9 cellular contexts compared by ENCODE assay signal in genomic region chr12:116551952-116552749, GRCh38. TPM values are rescaled to one million over a fixed set of nuclear protein-coding genes. Genes with fewer than 3 reads are reported as not detected.
DNase-seq lines count a peak whose midpoint lies in the region; ATAC-seq, FAIRE-seq and TF ChIP-seq lines count a peak whose summit lies in the region.
"Had no signal": no experiment of that assay in that cellular context is flagged by ENCODE, and none has a peak within 500 bp of the region (broad histone marks: within the 10 kb centered on the region; RNA-seq: fewer than 3 reads in every experiment).

No MANE protein-coding gene starts in this region.

- FAIRE-seq in astrocyte (lab: Jason Lieb, UNC), result no peak

- H3K27ac ChIP-seq in astrocyte (ENCODE audit: low read depth, low read length), result no peak overlapping the region
- H3K27ac ChIP-seq: colonic mucosa had no signal

- H3K9me3 Mint-ChIP-seq in astrocyte (ENCODE audit: unreplicated experiment), result no peaks in the 10 kb centered on the region

- no peak overlapping the region for H3K27ac Mint-ChIP-seq in astrocyte (ENCODE audit: unreplicated experiment)

- H4K20me1 ChIP-seq in astrocyte (ENCODE audit: insufficient read depth, low read length), result no peaks in the 10 kb centered on the region

- peak overlapping the region; percentile 43 for H2AFZ ChIP-seq in astrocyte (ENCODE audit: low read depth, low read length)

- no peaks in the 10 kb centered on the region for H3K36me3 Mint-ChIP-seq in astrocyte (ENCODE audit: low read depth, unreplicated experiment)

- no peaks in the 10 kb centered on the region for H3K9me3 ChIP-seq in astrocyte (ENCODE audit: insufficient read depth, low read depth, low read length)
- H3K9me3 ChIP-seq: colonic mucosa had no signal

- H3K36me3 ChIP-seq in astrocyte (ENCODE audit: insufficient read depth, low read length), result no peaks in the 10 kb centered on the region
- H3K36me3 ChIP-seq: colonic mucosa had no signal

- H3K4me1 ChIP-seq in astrocyte (ENCODE audit: insufficient read depth, low read length), result peaks cover 19% of the 10 kb centered on the region
- H3K4me1 ChIP-seq: colonic mucosa had no signal

- H3K4me3 Mint-ChIP-seq in astrocyte (ENCODE audit: unreplicated experiment), result no peak overlapping the region

- H3K4me2 ChIP-seq in astrocyte (ENCODE audit: low read length), result peak overlapping the region; percentile 50

- H3K79me2 ChIP-seq in astrocyte (ENCODE audit: insufficient read depth, low read length), result no peaks in the 10 kb centered on the region

- H3K4me1 Mint-ChIP-seq in astrocyte (ENCODE audit: low read depth, unreplicated experiment), result peaks cover 15% of the 10 kb centered on the region

- H3K27me3 ChIP-seq in astrocyte (ENCODE audit: insufficient read depth, low read length), result no peaks in the 10 kb centered on the region
- H3K27me3 ChIP-seq: colonic mucosa had no signal

- H3K9ac ChIP-seq in astrocyte (ENCODE audit: low read length), result peak overlapping the region; percentile 39

- peak; percentile 41 for DNase-seq in AG08395 (ENCODE audit: low spot score)
- peak; percentile 68 for DNase-seq in HT1080 (ENCODE audit: low read depth)
- peak; percentile 55 for DNase-seq in astrocyte (ENCODE audit: low read depth)
- DNase-seq in kidney tubule cell (ENCODE audit: low spot score), result peak; percentile 49
- DNase-seq in NCI-H1105 treated with DMSO at 0.1 percent for 48 hours (lab: John Stamatoyannopoulos, UW), result no peak
- DNase-seq in foreskin melanocyte, result no peak
- DNase-seq: colonic mucosa had no signal

- peaks cover 12% of the 10 kb centered on the region for H3K27me3 Mint-ChIP-seq in astrocyte (ENCODE audit: low read depth, unreplicated experiment)

- TF ChIP-seq CTCF in astrocyte (IDR thresholded peaks at IDR 0.05; ENCODE audit: insufficient read depth, low read depth, low read length), result no peak

- H3K4me3 ChIP-seq in astrocyte (ENCODE audit: insufficient read depth, low read depth, low read length), result no peak overlapping the region
- H3K4me3 ChIP-seq: colonic mucosa had no signal

- ATAC-seq in HG02852 (IDR thresholded peaks at IDR 0.05; ENCODE audit: unreplicated experiment), result no peak
- ATAC-seq in GM19324 (IDR thresholded peaks at IDR 0.05; ENCODE audit: low FRiP score, unreplicated experiment), result no peak

RNA-seq across cellular contexts. Expression of gene MAP1LC3B2, which starts 7.0 kb away (rescaled TPM):
- 0.53 TPM in 1 of 2 replicates, not detected in the other for total RNA-seq in HT1080 (2014; rRNA removed; shearing (Covaris generic))
- 0.66 and 0.76 TPM in 2 replicates for polyA plus RNA-seq in HT1080 (2015; cell fraction: cytosol; rRNA removed)
- 0.99 TPM in 1 of 2 replicates, not detected in the other for polyA plus RNA-seq in HT1080 (2015; cell fraction: nucleus; rRNA removed)
- 5.2 and 5.8 TPM in 2 replicates for total RNA-seq in astrocyte

Comparison
In these comparisons a context has a peak if more than half of its experiments do, and no peak if none do; other contexts are left out.
1. DNase-seq: peak in AG08395 (single experiment), HT1080 (single experiment), astrocyte (single experiment) and kidney tubule cell (single experiment); none in NCI-H1105 treated with DMSO at 0.1 percent for 48 hours (single experiment) and foreskin melanocyte (single experiment).